In the genomic region with DNA sequence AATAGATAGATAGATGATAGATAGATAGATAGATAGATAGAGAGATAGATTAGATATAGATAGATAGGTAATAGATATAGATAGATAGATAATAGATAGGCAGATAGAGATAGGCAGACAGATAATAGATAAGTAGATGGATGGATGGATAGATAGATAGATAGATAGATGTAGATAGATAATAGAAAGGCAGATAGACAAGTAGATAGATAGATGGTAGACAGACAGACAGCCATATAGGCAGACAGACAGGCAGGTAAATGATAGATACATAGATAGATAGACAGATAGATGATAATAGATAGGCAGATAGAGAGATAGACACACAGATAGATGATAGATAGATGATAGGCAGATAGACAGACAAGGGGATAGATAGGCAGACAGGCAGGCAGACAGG, we compare ENCODE assay signal across 29 cellular contexts.
"Had no signal": no experiment of that assay in that cellular context is flagged by ENCODE, and none has a peak within 500 bp of the region (broad histone marks: within the 10 kb centered on the region; RNA-seq: fewer than 3 reads in every experiment).

No MANE protein-coding gene starts in this region.

- H3K36me3 ChIP-seq: colonic mucosa, esophagus muscularis mucosa, esophagus squamous epithelium, gastrocnemius medialis, gastroesophageal sphincter, heart left ventricle, heart right ventricle had no signal

- ATAC-seq: effector memory CD8-positive, alpha-beta T cell; esophagus mucosa; foreskin keratinocyte; gastrocnemius medialis; gastroesophageal sphincter; heart left ventricle; heart right ventricle had no signal

- H3K4me3 Mint-ChIP-seq: dendritic cell treated with granulocyte-macrophage colony-stimulating factor and Interleukin-4, amounts not matched to agents 40 ng/mL and 50 ng/mL, for 4 days; effector memory CD8-positive, alpha-beta T cell; endodermal cell had no signal

- DNase-seq: colonic mucosa; cortex of kidney; dermis blood vessel endothelial cell; dorsolateral prefrontal cortex; effector CD4-positive, alpha-beta T cell; effector CD8-positive, alpha-beta T cell; effector memory CD4-positive, alpha-beta T cell; effector memory CD8-positive, alpha-beta T cell; endodermal cell; erythroblast; esophagus squamous epithelium; foreskin fibroblast; foreskin keratinocyte; foreskin melanocyte; gastrocnemius medialis; glutamatergic neuron; head of caudate nucleus; heart left ventricle; heart right ventricle had no signal

- H3K9me3 ChIP-seq: colonic mucosa, esophagus muscularis mucosa, esophagus squamous epithelium, gastrocnemius medialis, gastroesophageal sphincter, heart left ventricle, heart right ventricle had no signal

- H3K4me3 ChIP-seq: colonic mucosa, coronary artery, dorsolateral prefrontal cortex, esophagus muscularis mucosa, esophagus squamous epithelium, gastrocnemius medialis, gastroesophageal sphincter, heart left ventricle, heart right ventricle had no signal

- H3K27me3 ChIP-seq: colonic mucosa, dorsolateral prefrontal cortex, esophagus muscularis mucosa, gastrocnemius medialis, gastroesophageal sphincter, heart left ventricle, heart right ventricle had no signal

- H3K27ac ChIP-seq: colonic mucosa, coronary artery, dorsolateral prefrontal cortex, epithelial cell of prostate, esophagus muscularis mucosa, esophagus squamous epithelium, foreskin keratinocyte, gastrocnemius medialis, gastroesophageal sphincter, heart left ventricle, heart right ventricle had no signal

- H3K4me1 ChIP-seq: colonic mucosa, foreskin keratinocyte, gastrocnemius medialis had no signal

- H3K27ac Mint-ChIP-seq: dendritic cell treated with granulocyte-macrophage colony-stimulating factor and Interleukin-4, amounts not matched to agents 40 ng/mL and 50 ng/mL, for 4 days; effector memory CD8-positive, alpha-beta T cell; endodermal cell had no signal

- FAIRE-seq: colon, endometrium, endothelial cell of umbilical vein, frontal cortex had no signal
